ENCODE assay signal across 9 cellular contexts in genomic region chr15:61387675-61388074, GRCh38.
"Had no signal": no experiment of that assay in that cellular context is flagged by ENCODE, and none has a peak within 500 bp of the region (broad histone marks: within the 10 kb centered on the region; RNA-seq: fewer than 3 reads in every experiment).

No MANE protein-coding gene starts in this region.

- H3K4me3 ChIP-seq: GM23248, GM23338, HAP-1 had no signal

- H3K27ac ChIP-seq: GM23248 had no signal

- DNase-seq: GM23248, GOT3, H7, H9, HCEC 1CT, HFFc6 had no signal

- ATAC-seq: GM23338, HCT116 had no signal

- H3K9me3 ChIP-seq: HAP-1 had no signal

- H3K36me3 ChIP-seq: HAP-1 had no signal

- H3K4me1 ChIP-seq: HAP-1 had no signal
